Comparison of ENCODE assay signal across 2 cellular contexts in the genomic region with DNA sequence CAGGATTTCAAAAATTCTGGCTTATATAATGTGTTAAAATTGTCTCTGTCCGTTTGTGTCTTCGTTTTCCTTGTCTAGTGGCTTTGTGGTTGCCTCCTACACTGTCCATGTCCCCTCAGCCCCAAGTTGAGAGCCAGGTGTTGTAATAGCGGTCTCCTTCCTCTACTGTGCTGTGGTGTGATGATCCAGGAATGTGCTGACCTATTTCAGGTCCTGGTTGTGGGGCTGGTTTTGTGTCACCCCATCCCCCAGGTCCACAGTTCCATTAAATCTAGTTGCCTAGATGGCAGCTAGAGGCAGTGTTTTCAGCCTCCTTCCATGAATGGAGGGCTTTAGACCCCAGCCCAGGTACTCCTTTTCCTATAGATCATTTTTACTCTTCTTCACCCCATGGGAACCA.
A peak's percentile ranks its signal among the peaks of the same experiment; 100 is the strongest.
TF ChIP-seq lines count a peak whose summit lies in the region.

No MANE protein-coding gene starts in this region.

TF ChIP-seq in GM23338, 12 proteins besides CTCF, POLR2A, EP300 and RAD21:
- TF ChIP-seq CREB1 (CRISPR knock-in tag; IDR thresholded peaks at IDR 0.05; ENCODE audit: low read depth): no peak
- no peak for TF ChIP-seq EZH2phosphoT487 (IDR thresholded peaks at IDR 0.05; ENCODE audit: unreplicated experiment)
- no peak for TF ChIP-seq ZNF331 (CRISPR knock-in tag; IDR thresholded peaks at IDR 0.05; ENCODE audit: low read depth)
- TF ChIP-seq ZNF462 (CRISPR knock-in tag; IDR thresholded peaks at IDR 0.05): 0 out of 2 replicates have a peak, but pooled peaks have one; percentile 6
- no peak for TF ChIP-seq STAT1 (IDR thresholded peaks at IDR 0.05; ENCODE audit: unreplicated experiment)
- TF ChIP-seq JUNB (IDR thresholded peaks at IDR 0.05; ENCODE audit: unreplicated experiment): no peak
- no peak for TF ChIP-seq ZNF114 (CRISPR knock-in tag; IDR thresholded peaks at IDR 0.05)

TF ChIP-seq in IMR-90, 13 proteins besides CTCF, POLR2A, EP300 and RAD21:
- TF ChIP-seq USF2 (IDR thresholded peaks at IDR 0.05; ENCODE audit: low read depth, low read length): no peak
- no peak for TF ChIP-seq MAZ (IDR thresholded peaks at IDR 0.05; ENCODE audit: borderline replicate concordance, low read depth, low read length)
- TF ChIP-seq RFX5 (IDR thresholded peaks at IDR 0.05; ENCODE audit: low read depth, low read length): no peak
